ENCODE assay signal across 14 cellular contexts in genomic region chr2:120503793-120504571, GRCh38.
DNase-seq lines count a peak whose midpoint lies in the region; ATAC-seq, FAIRE-seq and TF ChIP-seq lines count a peak whose summit lies in the region.
"Had no signal": no experiment of that assay in that cellular context is flagged by ENCODE, and none has a peak within 500 bp of the region (broad histone marks: within the 10 kb centered on the region; RNA-seq: fewer than 3 reads in every experiment).

No MANE protein-coding gene starts in this region.

- TF ChIP-seq POLR2A in HepG2 (IDR thresholded peaks at IDR 0.05; ENCODE audit: insufficient read depth in 1 of 2, low read depth in 2 of 2, low read length in 2 of 2), result no peak

- ATAC-seq in HepG2 (peak; percentile 72), GM21786 (IDR thresholded peaks at IDR 0.05; ENCODE audit: unreplicated experiment) (no peak), HG03108 (IDR thresholded peaks at IDR 0.05; ENCODE audit: unreplicated experiment) (no peak), HG03135 (IDR thresholded peaks at IDR 0.05; ENCODE audit: unreplicated experiment) (no peak)

- WGBS in HepG2 (ENCODE audit: low lambda C conversion rate), result 38% methylated on average over 17 of the region's 23 CpGs

- in situ Hi-C loops in HepG2 (cut with HindIII; ENCODE audit: extremely low pct_ligation_motif_present, low pct_unique_long_range_greater_than_20kb), result no loop called here

- H3K36me3 Mint-ChIP-seq in chondrocyte (ENCODE audit: low read depth), result peaks cover 1% of the 10 kb centered on the region

- no peak overlapping the region for H3K4me3 Mint-ChIP-seq in chondrocyte (ENCODE audit: unreplicated experiment)

- H3K4me2 ChIP-seq in HepG2 (ENCODE audit: low read depth, low read length), result peak overlapping the region; percentile 36
- H3K4me2 ChIP-seq: PC-9 had no signal

- TF ChIP-seq EP300 in HepG2 (IDR thresholded peaks at IDR 0.05; ENCODE audit: low read depth in 2 of 2, low read length in 2 of 2) (no peak), HepG2 (CRISPR knock-in tag; IDR thresholded peaks at IDR 0.05; ENCODE audit: borderline replicate concordance) (no peak)

- BruUV-seq in HepG2 (replicated peaks; lab: Mats Ljungman, UMichigan), result no TSS peak

- H3K27ac Mint-ChIP-seq in chondrocyte (ENCODE audit: unreplicated experiment), result no peak overlapping the region

- no peak for FAIRE-seq in HepG2 (lab: Jason Lieb, UNC)

- H3K27me3 ChIP-seq in H7 (ENCODE audit: control insufficient read depth, insufficient read depth, low read length) (no peaks in the 10 kb centered on the region; the same call in 1 of the 2 replicates), HepG2 (ENCODE audit: control insufficient read depth in 1 of 2, insufficient read depth in 2 of 2, low read length in 2 of 2) (peaks cover 2 to 70% of the 10 kb centered on the region in 2 experiments; a peak in 4 of 5 replicates), ascending aorta (no peaks in the 10 kb centered on the region)
- H3K27me3 ChIP-seq: BLaER1 treated with 17β-estradiol and CSF1 and Interleukin-3, amounts not matched to agents 10 nM and 100 nM had no signal

- H3K27ac ChIP-seq in HepG2 (ENCODE audit: extremely low read length, insufficient read depth, low read length) (no peak overlapping the region), ascending aorta (no peak overlapping the region)
- H3K27ac ChIP-seq: BLaER1 treated with 17β-estradiol and CSF1 and Interleukin-3, amounts not matched to agents 10 nM and 100 nM; PC-9 had no signal

- H3K4me1 Mint-ChIP-seq in chondrocyte (ENCODE audit: low read depth), result peaks cover 6% of the 10 kb centered on the region

- POLR2A ChIA-PET in AG04449 (lab: Yijun Ruan, JAX) (no interaction called here), HepG2 (lab: Yijun Ruan, JAX) (interaction anchor here (2.2 kb wide), 1 partner anchor 38 kb away, joined by 9 read pairs; no protein-coding TSS in a partner anchor)

- peak; percentile 70; the same call in 1 of the 2 replicates for TF ChIP-seq RAD21 in HepG2 (CRISPR knock-in tag; IDR thresholded peaks at IDR 0.05)

- intact Hi-C loops in HepG2 (cut with micrococcal nuclease; ENCODE audit: unreplicated experiment), result loop anchor here (5.0 kb wide), 1 partner anchor 48 kb away; no protein-coding TSS in a partner anchor
- intact Hi-C loops in ascending aorta (cut with DNase I), result no loop called here

- no peak overlapping the region for H2AFZ ChIP-seq in HepG2 (ENCODE audit: low read length)
- H2AFZ ChIP-seq: PC-9 had no signal

- no peak overlapping the region for H3K9ac ChIP-seq in HepG2 (ENCODE audit: insufficient read depth, low read depth, low read length)
- H3K9ac ChIP-seq: BLaER1 treated with 17β-estradiol and CSF1 and Interleukin-3, amounts not matched to agents 10 nM and 100 nM had no signal

- H3K9me3 Mint-ChIP-seq in chondrocyte (ENCODE audit: low read depth), result no peaks in the 10 kb centered on the region

- H4K20me1 ChIP-seq in HepG2 (ENCODE audit: insufficient read depth, low read length), result no peaks in the 10 kb centered on the region
- H4K20me1 ChIP-seq: BLaER1 treated with 17β-estradiol and CSF1 and Interleukin-3, amounts not matched to agents 10 nM and 100 nM had no signal

- H3K9me3 ChIP-seq in HepG2 (ENCODE audit: low read length) (no peaks in the 10 kb centered on the region), ascending aorta (no peaks in the 10 kb centered on the region)
- H3K9me3 ChIP-seq: BLaER1 treated with 17β-estradiol and CSF1 and Interleukin-3, amounts not matched to agents 10 nM and 100 nM had no signal

- TF ChIP-seq CTCF in AG04449 (IDR thresholded peaks at IDR 0.05; ENCODE audit: insufficient read depth, low read length, missing control alignments) (no peak), chondrocyte (IDR thresholded peaks at IDR 0.05) (no peak), HepG2 (CRISPR knock-in tag; IDR thresholded peaks at IDR 0.05) (peak; percentile 42), ascending aorta (IDR thresholded peaks at IDR 0.05) (no peak)

- H3K4me3 ChIP-seq in AG04449 (ENCODE audit: low read depth, low read length) (no peak overlapping the region), H7 (ENCODE audit: insufficient read depth, low read depth, low read length) (no peak overlapping the region), HepG2 (replicated peaks in 1 of 3; ENCODE audit: insufficient read depth in 1 of 3, low read depth in 2 of 3, low read length in 3 of 3) (0 out of 6 replicates have a peak overlapping the region, but pooled peaks of 1 of the 3 experiments have one; percentile 10), ascending aorta (no peak overlapping the region)
- H3K4me3 ChIP-seq: BLaER1 treated with 17β-estradiol and CSF1 and Interleukin-3, amounts not matched to agents 10 nM and 100 nM; PC-9 had no signal

- peaks cover 43% of the 10 kb centered on the region for H3K27me3 Mint-ChIP-seq in chondrocyte (ENCODE audit: low read depth)

- DNase-seq in AG04449 (ENCODE audit: low read depth, low spot score) (peak; percentile 14), H7 (peak; percentile 59), chondrocyte (ENCODE audit: low spot score) (peak; percentile 67), HepG2 (ENCODE audit: low spot score) (peak; percentile 59), ascending aorta (ENCODE audit: low spot score in 2 of 2) (no peak)
- DNase-seq: activated CD8-positive, alpha-beta memory T cell treated with anti-CD3 and anti-CD28 coated beads for 24 hours; activated naive CD4-positive, alpha-beta T cell treated with Interleukin-2 at 50 U/mL for 16 hours; NCI-H1436 treated with DMSO at 0.1 percent for 48 hours; T-helper 9 cell had no signal

- H3K36me3 ChIP-seq in H7 (replicated peaks; ENCODE audit: control insufficient read depth, insufficient read depth, low read length) (no peaks in the 10 kb centered on the region), HepG2 (replicated peaks in 1 of 2; ENCODE audit: control insufficient read depth in 1 of 2, insufficient read depth in 2 of 2, low read length in 2 of 2) (no peaks in the 10 kb centered on the region), ascending aorta (no peaks in the 10 kb centered on the region)
- H3K36me3 ChIP-seq: BLaER1 treated with 17β-estradiol and CSF1 and Interleukin-3, amounts not matched to agents 10 nM and 100 nM had no signal

- CTCF ChIA-PET in AG04449 (lab: Yijun Ruan, JAX), result interaction anchor here (1.0 kb wide), 1 partner anchor 10 kb away, joined by 3 read pairs; no protein-coding TSS in a partner anchor
- CTCF ChIA-PET in HepG2 (lab: Yijun Ruan, JAX; ENCODE audit: low intra/inter-chr PET ratio, low total read pairs), result no interaction called here

- H3K4me1 ChIP-seq in HepG2 (ENCODE audit: insufficient read depth, low read length) (peaks cover 46% of the 10 kb centered on the region), ascending aorta (peaks cover 0 to 5% of the 10 kb centered on the region in 2 donors)

- no peaks in the 10 kb centered on the region for H3K79me2 ChIP-seq in HepG2 (ENCODE audit: insufficient read depth, low read length)

TF ChIP-seq in HepG2, 621 proteins besides CTCF, POLR2A, EP300 and RAD21 (continues in another document):
- TF ChIP-seq THRA (CRISPR knock-in tag; IDR thresholded peaks at IDR 0.05; ENCODE audit: borderline replicate concordance) (peak; percentile 53; the same call in 1 of the 2 replicates), SAP130 (CRISPR knock-in tag; IDR thresholded peaks at IDR 0.05; ENCODE audit: low read depth) (0 out of 2 replicates have a peak, but pooled peaks have one; percentile 18), ZBTB33 (CRISPR knock-in tag; IDR thresholded peaks at IDR 0.05) (peak; percentile 58; the same call in 1 of the 2 replicates), FOXK2 (IDR thresholded peaks at IDR 0.05) (0 out of 2 replicates have a peak, but pooled peaks have one; percentile 53), CEBPB (IDR thresholded peaks at IDR 0.05; ENCODE audit: borderline replicate concordance, low read depth, low read length) (0 out of 2 replicates have a peak, but pooled peaks have one; percentile 26)

Comparison
In these comparisons a context has a peak if more than half of its experiments do, and no peak if none do; other contexts are left out.
1. DNase-seq: peak in AG04449 (single experiment), H7 (single experiment), chondrocyte (single experiment) and HepG2 (single experiment); none in ascending aorta (0 of 2).